19 cellular contexts compared by ENCODE assay signal in the genomic region with DNA sequence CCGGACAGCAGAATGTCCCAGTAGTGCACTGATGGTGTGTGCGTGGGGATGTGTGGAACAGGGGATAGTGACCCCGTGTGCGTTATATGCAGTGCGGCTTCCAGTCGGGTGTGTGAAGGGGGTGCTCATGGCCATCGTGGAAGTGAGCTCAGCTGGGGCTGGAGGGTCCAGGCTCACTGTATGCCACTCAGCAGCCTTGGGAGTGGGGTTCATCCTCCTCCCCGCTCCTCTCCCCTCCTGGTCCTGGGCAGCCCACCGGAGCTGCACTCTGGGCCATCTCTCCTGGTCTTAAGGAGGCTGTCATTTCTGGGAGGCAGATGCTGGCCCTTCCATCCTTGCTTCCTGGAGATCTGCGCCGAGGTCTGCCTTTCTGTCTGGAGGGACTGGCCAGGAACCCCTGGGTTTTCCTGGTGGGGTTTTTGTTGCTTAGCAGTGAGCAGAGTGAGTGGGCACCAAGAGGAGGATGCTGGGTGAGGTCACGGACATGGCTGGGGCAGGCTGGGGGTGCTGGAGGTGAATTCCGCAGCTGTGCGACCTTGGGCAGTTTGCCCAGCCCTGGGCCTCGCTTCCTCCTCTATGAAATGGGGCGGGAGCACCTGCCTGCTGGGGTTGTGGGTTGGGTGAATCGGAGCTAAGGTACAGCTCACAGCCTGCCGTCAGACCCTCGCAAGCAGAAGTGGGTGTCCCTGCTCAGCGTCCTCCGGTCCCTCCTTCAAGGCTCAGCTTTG.
DNase-seq lines count a peak whose midpoint lies in the region; ATAC-seq, FAIRE-seq and TF ChIP-seq lines count a peak whose summit lies in the region.
"Had no signal": no experiment of that assay in that cellular context is flagged by ENCODE, and none has a peak within 500 bp of the region (broad histone marks: within the 10 kb centered on the region; RNA-seq: fewer than 3 reads in every experiment).

No MANE protein-coding gene starts in this region.

- intact Hi-C loops in colonic mucosa (cut with DNase I) (no loop called here), psoas muscle (cut with DNase I) (no loop called here)

- H3K9me3 ChIP-seq in A549: no peaks in the 10 kb centered on the region
- H3K9me3 ChIP-seq in colonic mucosa: no peaks in the 10 kb centered on the region
- H3K9me3 ChIP-seq in psoas muscle: no peaks in the 10 kb centered on the region
- H3K9me3 ChIP-seq: MG63 had no signal

- H3K27me3 ChIP-seq in colonic mucosa (no peaks in the 10 kb centered on the region), psoas muscle (ENCODE audit: insufficient read depth in 3 of 3, low read length in 2 of 3) (no peaks in the 10 kb centered on the region)
- H3K27me3 ChIP-seq: MG63 had no signal

- no peak for TF ChIP-seq EP300 in A549 (IDR thresholded peaks at IDR 0.05)

- H3K9ac ChIP-seq in colonic mucosa (ENCODE audit: low read depth in 2 of 2, low read length in 2 of 2): peak overlapping the region in 1 of 2 donors; percentile 30

- FAIRE-seq in A549 (lab: Jason Lieb, UNC): no peak
- FAIRE-seq: D721Med, endometrium, frontal cortex, islet of Langerhans had no signal

- 86% methylated on average over 21 of the region's 21 CpGs for WGBS in A549 (ENCODE audit: missing lambda C conversion rate)
- WGBS in psoas muscle, 3 donors: 61 to 68% (median 65%) methylated on average over 20 to 21 of the region's 21 CpGs

- no peak for TF ChIP-seq RAD21 in A549 (conservative IDR thresholded peaks at IDR 0.05 in 1 of 2, IDR thresholded peaks at IDR 0.05 in 1 of 2)

- no peak overlapping the region for H3K4me3 Mint-ChIP-seq in neural crest cell
- H3K4me3 Mint-ChIP-seq: activated CD4-positive, alpha-beta T cell treated with anti-CD3 and anti-CD28 coated beads for 36 hours had no signal

- POLR2A ChIA-PET in A549 (lab: Yijun Ruan, JAX): interaction anchor here (1.1 kb wide), 1 partner anchor 19 kb away, joined by 3 read pairs; no protein-coding TSS in a partner anchor

- no peaks in the 10 kb centered on the region for H3K27me3 Mint-ChIP-seq in neural crest cell (ENCODE audit: low read depth)
- H3K27me3 Mint-ChIP-seq: activated CD4-positive, alpha-beta T cell treated with anti-CD3 and anti-CD28 coated beads for 36 hours had no signal

- no peak for TF ChIP-seq POLR2A in A549 (IDR thresholded peaks at IDR 0.05; ENCODE audit: low read length)
- no peak for TF ChIP-seq POLR2A in erythroblast (IDR thresholded peaks at IDR 0.05; ENCODE audit: low read length)

- CTCF ChIA-PET in A549 (lab: Yijun Ruan, JAX): interaction anchor here (1.4 kb wide), 3 partner anchors 18 to 20 kb away, joined by 3 read pairs; no protein-coding TSS in a partner anchor

- no peaks in the 10 kb centered on the region for H3K9me3 Mint-ChIP-seq in neural crest cell
- H3K9me3 Mint-ChIP-seq: activated naive CD4-positive, alpha-beta T cell treated with anti-CD3 and anti-CD28 coated beads, Interleukin-2, amount 50 U/mL, for 72 hours had no signal

- H3K4me1 ChIP-seq in A549 (peaks cover 97% of the 10 kb centered on the region), colonic mucosa (peaks cover 16% of the 10 kb centered on the region), psoas muscle (peaks cover 26% of the 10 kb centered on the region)

- H3K4me1 Mint-ChIP-seq in neural crest cell: peaks cover 12% of the 10 kb centered on the region
- H3K4me1 Mint-ChIP-seq: activated CD4-positive, alpha-beta T cell treated with anti-CD3 and anti-CD28 coated beads for 36 hours had no signal

- no peak; a peak in 1 of 6 replicates for ATAC-seq in A549
- ATAC-seq in psoas muscle: no peak
- ATAC-seq: activated CD4-positive, alpha-beta T cell treated with anti-CD3 and anti-CD28 coated beads for 36 hours; activated naive CD4-positive, alpha-beta T cell treated with anti-CD3 and anti-CD28 coated beads, Interleukin-2, amount 50 U/mL, for 72 hours had no signal

- TF ChIP-seq CTCF in A549 (IDR thresholded peaks at IDR 0.05) (no peak), colonic mucosa (IDR thresholded peaks at IDR 0.05) (no peak), neural crest cell (conservative IDR thresholded peaks at IDR 0.05) (no peak), psoas muscle (IDR thresholded peaks at IDR 0.05) (no peak)

- no peak for DNase-seq in A549 (ENCODE audit: low read depth in 1 of 2, low spot score in 1 of 2)
- peak; percentile 38 for DNase-seq in NCI-H2196 (lab: John Stamatoyannopoulos, UW; ENCODE audit: unreplicated experiment)
- peak; percentile 82 for DNase-seq in colonic mucosa
- no peak for DNase-seq in neural crest cell (ENCODE audit: low read depth, low spot score)
- no peak for DNase-seq in erythroblast (lab: John Stamatoyannopoulos, UW)
- no peak for DNase-seq in psoas muscle
- DNase-seq in NCI-H2227 treated with DMSO at 0.1 percent for 48 hours (lab: John Stamatoyannopoulos, UW): no peak
- no peak for DNase-seq in central memory CD4-positive, alpha-beta T cell
- DNase-seq: activated CD4-positive, alpha-beta T cell treated with anti-CD3 and anti-CD28 coated beads for 36 hours; NCI-H82; stimulated activated CD4-positive, alpha-beta T cell treated with anti-CD3 and anti-CD28 coated beads, Interleukin-15, amount 100 ng/mL, for 24 hours; substantia nigra; T-helper 2 cell had no signal

- H3K36me3 Mint-ChIP-seq in neural crest cell (ENCODE audit: low read depth): no peaks in the 10 kb centered on the region
- H3K36me3 Mint-ChIP-seq: activated naive CD4-positive, alpha-beta T cell treated with anti-CD3 and anti-CD28 coated beads, Interleukin-2, amount 50 U/mL, for 72 hours had no signal

- no peak overlapping the region for H3K4me3 ChIP-seq in A549
- H3K4me3 ChIP-seq in colonic mucosa: no peak overlapping the region
- no peak overlapping the region for H3K4me3 ChIP-seq in psoas muscle
- H3K4me3 ChIP-seq: MG63 had no signal

- peak overlapping the region; percentile 52 for H3K4me2 ChIP-seq in A549

- H3K36me3 ChIP-seq in colonic mucosa: no peaks in the 10 kb centered on the region
- H3K36me3 ChIP-seq in psoas muscle (ENCODE audit: insufficient read depth in 1 of 2, low read depth in 1 of 2): no peaks in the 10 kb centered on the region

- peak overlapping the region; percentile 12 for H3K27ac Mint-ChIP-seq in neural crest cell (ENCODE audit: unreplicated experiment)
- H3K27ac Mint-ChIP-seq: activated CD4-positive, alpha-beta T cell treated with anti-CD3 and anti-CD28 coated beads for 36 hours had no signal

- H3K27ac ChIP-seq in A549: peak overlapping the region; percentile 61 to 88; a peak in 5 of 6 replicates
- H3K27ac ChIP-seq in colonic mucosa: no peak overlapping the region
- no peak overlapping the region for H3K27ac ChIP-seq in psoas muscle

TF ChIP-seq in A549, 52 proteins besides CTCF, POLR2A, EP300 and RAD21:
- no peak for TF ChIP-seq FOSL2 (IDR thresholded peaks at IDR 0.05)
- TF ChIP-seq FOSL2 (CRISPR knock-in tag; IDR thresholded peaks at IDR 0.05): no peak
- TF ChIP-seq CHD2 (IDR thresholded peaks at IDR 0.05; ENCODE audit: low read length, partially characterized antibody): no peak
- TF ChIP-seq TFCP2L1 (CRISPR knock-in tag; IDR thresholded peaks at IDR 0.05): no peak
- no peak for TF ChIP-seq RCOR1 (IDR thresholded peaks at IDR 0.05; ENCODE audit: low read depth, low read length)
- no peak for TF ChIP-seq RFX5 (IDR thresholded peaks at IDR 0.05)
- TF ChIP-seq HDAC2 (IDR thresholded peaks at IDR 0.05): no peak
- TF ChIP-seq HOXB13 (CRISPR knock-in tag; IDR thresholded peaks at IDR 0.05; ENCODE audit: low read depth): no peak
- TF ChIP-seq CBX2 (IDR thresholded peaks at IDR 0.05; ENCODE audit: borderline replicate concordance, low read depth): no peak
- TF ChIP-seq JUNB (IDR thresholded peaks at IDR 0.05): no peak
- no peak for TF ChIP-seq RNF2 (IDR thresholded peaks at IDR 0.05; ENCODE audit: borderline replicate concordance, low read depth)
- no peak for TF ChIP-seq NPAS2 (CRISPR knock-in tag; IDR thresholded peaks at IDR 0.05; ENCODE audit: borderline replicate concordance)

Comparison
In these comparisons a context has a peak if more than half of its experiments do, and no peak if none do; other contexts are left out.
1. DNase-seq: peak in NCI-H2196 (single experiment) and colonic mucosa (single experiment); none in A549 (0 of 2), neural crest cell (single experiment), erythroblast (0 of 2), psoas muscle (0 of 2), NCI-H2227 treated with DMSO at 0.1 percent for 48 hours (single experiment) and central memory CD4-positive, alpha-beta T cell (single experiment).
2. H3K27ac ChIP-seq: peak in A549 (2 of 2); none in colonic mucosa (single experiment) and psoas muscle (single experiment).